Comparison of ENCODE assay signal across 14 cellular contexts in the genomic region with DNA sequence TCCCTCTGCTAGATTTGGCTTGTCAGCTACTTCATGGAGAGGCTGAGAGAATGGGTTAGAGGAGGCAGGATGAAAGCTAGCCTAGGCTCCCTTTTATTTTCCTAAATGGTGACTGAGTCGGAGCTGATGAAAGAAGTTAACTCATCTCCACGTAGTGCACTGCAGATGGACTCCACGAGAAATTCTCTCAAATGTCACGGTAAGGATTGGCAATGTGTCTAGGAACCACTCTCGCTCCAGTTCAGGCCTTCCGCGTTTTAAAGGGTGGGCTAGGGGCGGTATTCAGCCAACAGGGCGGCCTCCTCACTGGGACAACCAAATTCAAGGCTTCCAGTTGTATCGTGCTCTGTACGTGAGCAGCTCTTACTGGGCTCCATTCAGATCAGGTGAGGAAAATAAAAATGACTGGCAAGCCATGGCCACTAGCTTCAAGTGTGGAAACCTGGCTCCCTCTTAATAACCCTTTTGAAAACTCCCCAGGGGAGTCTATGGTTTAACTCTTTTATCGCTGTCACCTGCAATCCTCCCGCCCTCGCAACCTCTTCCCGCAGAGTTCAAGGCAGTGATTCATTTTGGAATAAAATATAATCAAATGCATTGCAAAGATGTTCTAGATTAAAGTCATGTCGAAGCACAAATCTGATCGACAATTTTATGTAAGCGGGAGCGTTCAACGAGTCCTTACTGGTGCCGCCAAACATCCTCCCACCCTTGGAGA. TPM values are rescaled to one million over a fixed set of nuclear protein-coding genes. Genes with fewer than 3 reads are reported as not detected.
A peak's percentile ranks its signal among the peaks of the same experiment; 100 is the strongest.
DNase-seq lines count a peak whose midpoint lies in the region; FAIRE-seq lines count a peak whose summit lies in the region.
"Had no signal": no experiment of that assay in that cellular context is flagged by ENCODE, and none has a peak within 500 bp of the region (broad histone marks: within the 10 kb centered on the region; RNA-seq: fewer than 3 reads in every experiment).

No MANE protein-coding gene starts in this region.

- H3K27ac ChIP-seq in iPS-18a (ENCODE audit: low read length): no peak overlapping the region
- H3K27ac ChIP-seq: gastroesophageal sphincter, stomach had no signal

- no peak for FAIRE-seq in frontal cortex (lab: Jason Lieb, UNC)

- H3K9ac ChIP-seq in adipocyte (ENCODE audit: low read length): no peak overlapping the region
- no peak overlapping the region for H3K9ac ChIP-seq in iPS-18a (ENCODE audit: low read length)

- H3K36me3 ChIP-seq in adipocyte (ENCODE audit: control insufficient read depth, insufficient read depth, low read length, severe bottlenecking) (no peaks in the 10 kb centered on the region), iPS-18a (ENCODE audit: control insufficient read depth, low read depth, low read length) (no peaks in the 10 kb centered on the region)
- H3K36me3 ChIP-seq: gastroesophageal sphincter, MG63, stomach had no signal

- no peaks in the 10 kb centered on the region for H3K4me1 ChIP-seq in adipocyte (ENCODE audit: control insufficient read depth, insufficient read depth, low read length)
- H3K4me1 ChIP-seq in iPS-18a (ENCODE audit: control insufficient read depth, low read depth, low read length): peaks cover 4% of the 10 kb centered on the region

- H3K27me3 ChIP-seq in adipocyte (replicated peaks; ENCODE audit: control insufficient read depth, insufficient read depth, low read length): peaks cover 45% of the 10 kb centered on the region
- peaks cover 41% of the 10 kb centered on the region for H3K27me3 ChIP-seq in iPS-18a (ENCODE audit: control insufficient read depth, insufficient read depth, low read length)
- H3K27me3 ChIP-seq: MG63 had no signal

- no peak overlapping the region for H3K4me3 ChIP-seq in adipocyte (ENCODE audit: low read length)
- peak overlapping the region; percentile 89 for H3K4me3 ChIP-seq in iPS-18a (ENCODE audit: low read length)
- peak overlapping the region; percentile 64 for H3K4me3 ChIP-seq in skeletal muscle cell (ENCODE audit: low read depth, low read length)

- peak; percentile 42 for DNase-seq in NCI-H748 (lab: John Stamatoyannopoulos, UW; ENCODE audit: unreplicated experiment)
- DNase-seq in NCI-H748 treated with DMSO at 0.1 percent for 48 hours (lab: John Stamatoyannopoulos, UW): no peak
- peak; percentile 4 for DNase-seq in adipocyte (ENCODE audit: low read depth)
- DNase-seq in skeletal muscle cell (ENCODE audit: low read depth): no peak
- DNase-seq in frontal cortex (ENCODE audit: low spot score in 2 of 2): no peak
- no peak for DNase-seq in dedifferentiated amniotic fluid mesenchymal stem cell (ENCODE audit: extremely low spot score)
- DNase-seq in stimulated activated CD4-positive, alpha-beta T cell treated with anti-CD3 and anti-CD28 coated beads, Interleukin-15, amount 100 ng/mL, for 24 hours: no peak
- DNase-seq: activated T-cell treated with anti-CD3 and anti-CD28 coated beads, Interleukin-2, amount 50 U/mL, for 48 hours; cerebellar nuclear complex; GOT3; stomach had no signal

- H3K9me3 ChIP-seq in adipocyte (ENCODE audit: control insufficient read depth, low read length) (no peaks in the 10 kb centered on the region), iPS-18a (ENCODE audit: control insufficient read depth, low read depth, low read length) (no peaks in the 10 kb centered on the region)
- H3K9me3 ChIP-seq: gastroesophageal sphincter, MG63, stomach had no signal

RNA-seq across cellular contexts. Expression of gene SPOCK3, which starts 1.3 kb away (rescaled TPM):
- total RNA-seq in frontal cortex: 23.6 TPM

Comparison
In these comparisons a context has a peak if more than half of its experiments do, and no peak if none do; other contexts are left out.
1. DNase-seq: peak in NCI-H748 (single experiment) and adipocyte (single experiment); none in NCI-H748 treated with DMSO at 0.1 percent for 48 hours (single experiment), skeletal muscle cell (single experiment), frontal cortex (0 of 2), dedifferentiated amniotic fluid mesenchymal stem cell (single experiment) and stimulated activated CD4-positive, alpha-beta T cell treated with anti-CD3 and anti-CD28 coated beads, Interleukin-15, amount 100 ng/mL, for 24 hours (single experiment).